Comparison of ENCODE assay signal across 16 cellular contexts in the genomic region with DNA sequence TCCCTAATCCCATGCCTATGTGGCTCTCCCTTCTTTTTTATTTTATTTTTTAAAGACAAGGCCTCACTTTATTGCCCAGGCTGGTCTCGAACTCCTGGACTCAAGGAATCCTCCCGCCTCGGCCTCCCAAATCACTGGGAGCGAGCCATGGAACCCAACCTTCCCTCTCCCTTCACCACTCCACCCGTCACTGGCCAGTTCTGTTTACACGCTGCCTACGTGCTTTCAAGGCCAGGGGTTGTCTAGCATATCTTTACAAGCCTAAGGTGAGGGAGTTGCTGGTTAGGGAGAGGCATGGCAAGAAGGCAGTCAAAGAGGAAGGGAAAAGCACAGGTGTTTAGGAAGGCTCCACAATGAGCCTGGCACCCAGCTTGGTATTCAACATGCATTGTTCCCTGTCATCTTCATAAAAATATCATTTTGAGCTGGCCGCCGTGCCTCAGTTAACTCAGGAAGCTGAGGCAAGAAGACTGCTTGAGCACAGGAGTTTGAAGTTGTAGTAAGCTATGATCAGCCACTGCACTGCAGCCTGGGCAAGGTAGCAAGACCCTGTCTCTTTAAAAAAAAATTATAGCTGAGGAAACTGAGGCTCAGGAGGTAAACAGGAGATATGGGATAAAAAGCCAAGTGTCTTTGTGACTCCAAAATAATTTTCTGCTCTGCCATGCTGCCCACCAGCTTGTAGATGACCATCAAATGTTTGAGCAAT. TPM values are rescaled to one million over a fixed set of nuclear protein-coding genes. Genes with fewer than 3 reads are reported as not detected.
"Had no signal": no experiment of that assay in that cellular context is flagged by ENCODE, and none has a peak within 500 bp of the region (broad histone marks: within the 10 kb centered on the region; RNA-seq: fewer than 3 reads in every experiment).

No MANE protein-coding gene starts in this region.

- H3K9me3 ChIP-seq: pancreas had no signal

- H3K27me3 ChIP-seq: pancreas had no signal

- H3K36me3 ChIP-seq: pancreas had no signal

- ATAC-seq: activated T-cell treated with anti-CD3 and anti-CD28 coated beads, Interleukin-2, amount 50 U/mL, for 4 hours; stimulated activated memory B cell treated with anti-CD40 and anti-IgM and Interleukin-4, amounts not matched to agents 10 μg/mL and 1 μg/mL and 100 μg/mL, for 72 hours; T-cell had no signal

- DNase-seq: activated CD4-positive, alpha-beta memory T cell treated with anti-CD3 and anti-CD28 coated beads for 36 hours; activated gamma-delta T cell; activated naive CD8-positive, alpha-beta T cell treated with anti-CD3 and anti-CD28 coated beads for 36 hours; activated T-cell treated with anti-CD3 and anti-CD28 coated beads, Interleukin-2, amount 50 U/mL, for 4 hours; anterior cingulate cortex; kidney; stimulated activated CD4-positive, alpha-beta T cell treated with anti-CD3 and anti-CD28 coated beads, Interleukin-1b, Interleukin-23, amount 100 ng/mL, for 48 hours; substantia nigra; T-cell; T1000 had no signal

RNA-seq across cellular contexts. Expression of a gene that starts 1.1 kb away (rescaled TPM):
- total RNA-seq: activated CD4-positive, alpha-beta memory T cell treated with anti-CD3 and anti-CD28 coated beads for 36 hours; activated naive CD8-positive, alpha-beta T cell treated with anti-CD3 and anti-CD28 coated beads for 36 hours; activated T-cell treated with anti-CD3 and anti-CD28 coated beads, Interleukin-2, amount 50 U/mL, for 4 hours; neural crest cell; T-cell had no signal

RNA-seq across cellular contexts. Expression of a gene that starts 59.1 kb away (rescaled TPM):
- total RNA-seq: activated CD4-positive, alpha-beta memory T cell treated with anti-CD3 and anti-CD28 coated beads for 36 hours; activated naive CD8-positive, alpha-beta T cell treated with anti-CD3 and anti-CD28 coated beads for 36 hours; activated T-cell treated with anti-CD3 and anti-CD28 coated beads, Interleukin-2, amount 50 U/mL, for 4 hours; kidney; liver; mesenteric fat pad; myocyte; neural crest cell; pancreas; T-cell had no signal
- polyA plus RNA-seq: liver, pancreas had no signal
